ENCODE assay signal across 28 cellular contexts in the genomic region with DNA sequence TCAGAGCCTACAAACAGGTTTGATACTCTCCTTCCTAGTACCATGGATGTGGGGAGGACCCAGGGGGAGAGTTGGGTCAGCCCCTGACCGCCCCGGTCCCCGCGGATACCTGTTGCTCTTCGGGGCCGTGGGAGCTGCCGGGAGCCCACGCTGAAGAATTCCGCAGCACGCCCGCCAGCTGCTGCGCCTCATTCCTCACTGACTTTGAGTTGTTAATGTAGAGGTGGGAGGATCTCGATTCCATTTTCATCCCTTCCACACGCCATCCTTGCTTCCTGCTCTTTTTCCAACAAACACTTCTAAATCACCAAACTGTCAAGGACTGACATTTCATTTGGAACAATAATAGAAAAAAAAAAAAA.
DNase-seq lines count a peak whose midpoint lies in the region; ATAC-seq and TF ChIP-seq lines count a peak whose summit lies in the region.
"Had no signal": no experiment of that assay in that cellular context is flagged by ENCODE, and none has a peak within 500 bp of the region (broad histone marks: within the 10 kb centered on the region; RNA-seq: fewer than 3 reads in every experiment).

No MANE protein-coding gene starts in this region.

- H3K4me3 ChIP-seq in iPS-18a (ENCODE audit: low read length) (peak overlapping the region; percentile 14), tibial nerve (peak overlapping the region in 1 of 4 donors; percentile 10), aorta (ENCODE audit: low read length in 2 of 2) (no peak overlapping the region)
- H3K4me3 ChIP-seq: pancreas, testis had no signal

- no peaks in the 10 kb centered on the region for H3K27me3 ChIP-seq in iPS-18a (ENCODE audit: control insufficient read depth, insufficient read depth, low read length)
- H3K27me3 ChIP-seq in tibial nerve = no peaks in the 10 kb centered on the region
- H3K27me3 ChIP-seq in aorta (ENCODE audit: control insufficient read depth in 1 of 2, insufficient read depth in 2 of 2, low read length in 1 of 2) = no peaks in the 10 kb centered on the region
- H3K27me3 ChIP-seq: pancreas, testis had no signal

- TF ChIP-seq EP300 in tibial nerve (IDR thresholded peaks at IDR 0.05) = no peak

- DNase-seq in nephron progenitor cell (no peak), tibial nerve (ENCODE audit: low spot score in 2 of 2) (no peak), ACHN (no peak), aorta (no peak)
- DNase-seq in effector CD8-positive, alpha-beta T cell (lab: John Stamatoyannopoulos, UW) = no peak
- DNase-seq: activated CD4-positive, alpha-beta T cell treated with anti-CD3 and anti-CD28 coated beads for 4 hours; activated CD8-positive, alpha-beta memory T cell treated with anti-CD3 and anti-CD28 coated beads for 24 hours; activated gamma-delta T cell treated with Interleukin-2 at 50 U/mL for 16 hours; activated naive CD8-positive, alpha-beta T cell treated with anti-CD3 and anti-CD28 coated beads, Interleukin-2, amount 50 U/mL, for 24 hours; DMS79; GDM1; left colon; naive thymus-derived CD4-positive, alpha-beta T cell; NCI-H1092 treated with DMSO at 0.1 percent for 48 hours; NCI-H187 treated with DMSO at 0.1 percent for 48 hours; NCI-H526; SHP77 treated with DMSO at 0.1 percent for 48 hours; stimulated activated CD4-positive, alpha-beta T cell treated with anti-CD3 and anti-CD28 coated beads, Interleukin-4, amount 100 ng/mL, for 24 hours; testis had no signal

- intact Hi-C loops in aorta (cut with DNase I) = no loop called here

- no peaks in the 10 kb centered on the region for H3K27me3 Mint-ChIP-seq in nephron progenitor cell (ENCODE audit: low read depth, poor library complexity)
- H3K27me3 Mint-ChIP-seq: activated naive CD8-positive, alpha-beta T cell treated with anti-CD3 and anti-CD28 coated beads, Interleukin-2, amount 50 U/mL, for 24 hours; IgD-negative memory B cell; naive thymus-derived CD4-positive, alpha-beta T cell had no signal

- H3K9me3 ChIP-seq in iPS-18a (ENCODE audit: control insufficient read depth, low read depth, low read length) = no peaks in the 10 kb centered on the region
- H3K9me3 ChIP-seq in tibial nerve = peaks cover 0 to 7% (median 0%) of the 10 kb centered on the region in 4 donors
- H3K9me3 ChIP-seq in aorta (ENCODE audit: control insufficient read depth, low read length) = no peaks in the 10 kb centered on the region
- H3K9me3 ChIP-seq: pancreas, testis had no signal

- peak overlapping the region; percentile 30 for H3K27ac Mint-ChIP-seq in nephron progenitor cell
- H3K27ac Mint-ChIP-seq: activated naive CD8-positive, alpha-beta T cell treated with anti-CD3 and anti-CD28 coated beads, Interleukin-2, amount 50 U/mL, for 24 hours; IgD-negative memory B cell; mesothelial cell of epicardium; naive thymus-derived CD4-positive, alpha-beta T cell; stimulated activated effector memory CD8-positive, alpha-beta T cell treated with anti-CD3 and anti-CD28 coated beads, Interleukin-12 subunit alpha, Interleukin-12 subunit beta, amount 100 ng/mL, for 72 hours had no signal

- H3K27ac ChIP-seq in angular gyrus (ENCODE audit: low read depth, low read length) (peak overlapping the region; percentile 27), iPS-18a (ENCODE audit: low read length) (no peak overlapping the region), tibial nerve (peak overlapping the region in 3 of 4 donors; percentile 11 to 93 (median 63)), aorta (ENCODE audit: low read depth in 1 of 2, low read length in 2 of 2) (no peak overlapping the region)
- H3K27ac ChIP-seq: C4-2B, epithelial cell of prostate, pancreas, testis had no signal

- no peak for TF ChIP-seq POLR2A in tibial nerve (IDR thresholded peaks at IDR 0.05)

- H3K4me1 ChIP-seq in iPS-18a (ENCODE audit: control insufficient read depth, low read depth, low read length) (peaks cover 15% of the 10 kb centered on the region), tibial nerve (peaks cover 0 to 15% (median 0%) of the 10 kb centered on the region in 4 donors), aorta (ENCODE audit: control insufficient read depth in 1 of 2, insufficient read depth in 2 of 2, low read length in 2 of 2) (no peaks in the 10 kb centered on the region)
- H3K4me1 ChIP-seq: pancreas, testis had no signal

- H3K36me3 ChIP-seq in iPS-18a (ENCODE audit: control insufficient read depth, low read depth, low read length) = peaks cover 31% of the 10 kb centered on the region
- peaks cover 0 to 65% (median 0%) of the 10 kb centered on the region in 3 donors for H3K36me3 ChIP-seq in tibial nerve
- H3K36me3 ChIP-seq in aorta (ENCODE audit: control insufficient read depth in 1 of 2, insufficient read depth in 2 of 2, low read length in 1 of 2) = peaks cover 0 to 5% of the 10 kb centered on the region in 2 donors

- H3K36me3 Mint-ChIP-seq in nephron progenitor cell (ENCODE audit: low read depth) = peaks cover 80% of the 10 kb centered on the region

- TF ChIP-seq CTCF in nephron progenitor cell (IDR thresholded peaks at IDR 0.05) = no peak
- no peak for TF ChIP-seq CTCF in tibial nerve (IDR thresholded peaks at IDR 0.05)

- no peak overlapping the region for H3K4me3 Mint-ChIP-seq in nephron progenitor cell
- H3K4me3 Mint-ChIP-seq: activated naive CD8-positive, alpha-beta T cell treated with anti-CD3 and anti-CD28 coated beads, Interleukin-2, amount 50 U/mL, for 24 hours; IgD-negative memory B cell; mesothelial cell of epicardium; naive thymus-derived CD4-positive, alpha-beta T cell; stimulated activated effector memory CD8-positive, alpha-beta T cell treated with anti-CD3 and anti-CD28 coated beads, Interleukin-12 subunit alpha, Interleukin-12 subunit beta, amount 100 ng/mL, for 72 hours had no signal

- ATAC-seq in HG03175 (IDR thresholded peaks at IDR 0.05; ENCODE audit: unreplicated experiment) (no peak), aorta (ENCODE audit: low FRiP score) (no peak)
- ATAC-seq: activated naive CD8-positive, alpha-beta T cell treated with anti-CD3 and anti-CD28 coated beads, Interleukin-2, amount 50 U/mL, for 24 hours; left colon; naive thymus-derived CD4-positive, alpha-beta T cell; pancreas; stimulated activated effector memory CD8-positive, alpha-beta T cell treated with anti-CD3 and anti-CD28 coated beads, Interleukin-12 subunit alpha, Interleukin-12 subunit beta, amount 100 ng/mL, for 72 hours had no signal

- H3K9ac ChIP-seq in iPS-18a (ENCODE audit: low read length) = no peak overlapping the region

- in situ Hi-C loops in ACHN (cut with HindIII; ENCODE audit: low pct_ligation_motif_present, low pct_unique_long_range_greater_than_20kb, low sequenced_read_pairs) = no loop called here

- no peaks in the 10 kb centered on the region for H3K4me1 Mint-ChIP-seq in nephron progenitor cell
- H3K4me1 Mint-ChIP-seq: activated naive CD8-positive, alpha-beta T cell treated with anti-CD3 and anti-CD28 coated beads, Interleukin-2, amount 50 U/mL, for 24 hours; IgD-negative memory B cell; mesothelial cell of epicardium; stimulated activated effector memory CD8-positive, alpha-beta T cell treated with anti-CD3 and anti-CD28 coated beads, Interleukin-12 subunit alpha, Interleukin-12 subunit beta, amount 100 ng/mL, for 72 hours had no signal

- WGBS in tibial nerve, 2 donors = 71 to 79% methylated on average over 14 of the region's 14 CpGs
- 67 to 75% methylated on average over 14 of the region's 14 CpGs for WGBS in aorta, 2 donors

- H3K9me3 Mint-ChIP-seq in nephron progenitor cell = no peaks in the 10 kb centered on the region
- H3K9me3 Mint-ChIP-seq: activated naive CD8-positive, alpha-beta T cell treated with anti-CD3 and anti-CD28 coated beads, Interleukin-2, amount 50 U/mL, for 24 hours; IgD-negative memory B cell; mesothelial cell of epicardium; naive thymus-derived CD4-positive, alpha-beta T cell; stimulated activated effector memory CD8-positive, alpha-beta T cell treated with anti-CD3 and anti-CD28 coated beads, Interleukin-12 subunit alpha, Interleukin-12 subunit beta, amount 100 ng/mL, for 72 hours had no signal

Comparison
In these comparisons a context has a peak if more than half of its experiments do, and no peak if none do; other contexts are left out.
1. H3K27ac ChIP-seq: peak in angular gyrus (single experiment) and tibial nerve (3 of 4); none in iPS-18a (single experiment) and aorta (0 of 2).